Comparison of ENCODE assay signal across 14 cellular contexts in genomic region chr14:55604900-55605418, GRCh38.
"Had no signal": no experiment of that assay in that cellular context is flagged by ENCODE, and none has a peak within 500 bp of the region (broad histone marks: within the 10 kb centered on the region; RNA-seq: fewer than 3 reads in every experiment).

No MANE protein-coding gene starts in this region.

- H3K4me1 ChIP-seq: breast epithelium had no signal

- DNase-seq: activated CD4-positive, alpha-beta memory T cell treated with anti-CD3 and anti-CD28 coated beads, Interleukin-2, amount 10 ng/mL, durations not matched to agents 7 days and 5 days; activated gamma-delta T cell treated with Interleukin-2 at 50 U/mL for 16 hours; activated naive CD8-positive, alpha-beta T cell treated with anti-CD3 and anti-CD28 coated beads for 36 hours; activated T-cell treated with anti-CD3 and anti-CD28 coated beads, Interleukin-2, amount 50 U/mL, for 48 hours; dorsolateral prefrontal cortex; head of caudate nucleus; kidney; left ventricle myocardium inferior; ovary had no signal

- H3K36me3 ChIP-seq: breast epithelium, left ventricle myocardium inferior, ovary had no signal

- H3K27ac Mint-ChIP-seq: activated CD4-positive, alpha-beta memory T cell treated with anti-CD3 and anti-CD28 coated beads, Interleukin-2, amount 10 ng/mL, durations not matched to agents 7 days and 5 days; activated naive CD8-positive, alpha-beta T cell treated with anti-CD3 and anti-CD28 coated beads for 36 hours had no signal

- H3K9me3 Mint-ChIP-seq: activated CD4-positive, alpha-beta memory T cell treated with anti-CD3 and anti-CD28 coated beads, Interleukin-2, amount 10 ng/mL, durations not matched to agents 7 days and 5 days; activated naive CD8-positive, alpha-beta T cell treated with anti-CD3 and anti-CD28 coated beads for 36 hours; neural crest cell had no signal

- H3K27me3 Mint-ChIP-seq: activated CD4-positive, alpha-beta memory T cell treated with anti-CD3 and anti-CD28 coated beads, Interleukin-2, amount 10 ng/mL, durations not matched to agents 7 days and 5 days; activated naive CD8-positive, alpha-beta T cell treated with anti-CD3 and anti-CD28 coated beads for 36 hours had no signal

- H3K9me3 ChIP-seq: breast epithelium, left ventricle myocardium inferior, ovary, vagina had no signal

- H3K27ac ChIP-seq: breast epithelium, dorsolateral prefrontal cortex, ovary, skin epidermis, vagina, VCaP had no signal

- H3K4me3 Mint-ChIP-seq: activated CD4-positive, alpha-beta memory T cell treated with anti-CD3 and anti-CD28 coated beads, Interleukin-2, amount 10 ng/mL, durations not matched to agents 7 days and 5 days; activated naive CD8-positive, alpha-beta T cell treated with anti-CD3 and anti-CD28 coated beads for 36 hours; neural crest cell had no signal

- H3K27me3 ChIP-seq: breast epithelium, dorsolateral prefrontal cortex, ovary, vagina had no signal

- FAIRE-seq: kidney had no signal

- H3K4me3 ChIP-seq: breast epithelium, dorsolateral prefrontal cortex, left ventricle myocardium inferior, ovary, skin epidermis, vagina had no signal
